ENCODE assay signal across 16 cellular contexts in the genomic region with DNA sequence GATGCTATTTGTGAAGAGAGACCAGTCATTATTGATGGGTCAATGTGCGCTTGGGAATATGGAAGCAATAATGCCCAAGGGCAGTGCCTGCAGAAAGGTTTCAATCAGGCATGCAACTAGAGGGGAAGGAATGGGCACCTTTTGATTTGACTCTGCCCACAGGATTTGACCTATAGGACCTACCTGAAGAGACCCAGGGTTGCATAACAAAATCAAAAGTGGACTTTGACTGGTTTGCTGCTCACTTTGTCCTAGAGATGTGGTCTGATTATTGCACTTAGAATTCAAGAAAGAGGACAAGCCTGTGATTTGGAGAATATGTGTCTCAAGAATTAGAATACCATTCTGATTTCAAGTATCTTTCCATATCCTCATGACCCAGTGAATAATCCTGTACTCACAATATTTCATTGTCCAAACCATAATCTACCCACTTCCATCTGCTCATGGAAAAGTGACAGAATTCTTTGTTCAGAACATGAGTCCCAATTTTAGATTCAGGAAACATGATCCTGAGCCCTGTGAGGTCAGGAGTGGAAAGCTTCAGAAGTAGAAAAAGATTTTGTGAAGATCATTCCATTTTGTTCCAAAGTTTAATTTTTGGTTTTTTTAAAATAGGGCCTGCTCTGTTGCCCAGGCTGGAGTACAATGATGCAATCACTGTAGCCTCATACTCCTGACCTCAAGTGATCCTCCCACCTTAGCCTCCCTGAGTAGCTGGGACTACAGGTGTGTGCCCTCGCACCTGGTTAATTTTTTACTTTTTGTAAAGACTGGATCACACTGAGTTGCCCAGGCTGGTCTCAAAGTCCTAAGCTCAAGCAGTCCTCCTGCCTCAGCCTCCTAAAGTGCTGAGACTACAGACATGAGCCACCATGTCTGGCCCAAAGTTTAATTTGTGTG.
"Had no signal": no experiment of that assay in that cellular context is flagged by ENCODE, and none has a peak within 500 bp of the region (broad histone marks: within the 10 kb centered on the region; RNA-seq: fewer than 3 reads in every experiment).

No MANE protein-coding gene starts in this region.

- H3K9me3 Mint-ChIP-seq: activated naive CD8-positive, alpha-beta T cell treated with anti-CD3 and anti-CD28 coated beads, Interleukin-2, amount 10 ng/mL, durations not matched to agents 7 days and 5 days; dendritic cell treated with granulocyte-macrophage colony-stimulating factor and Interleukin-4, amounts not matched to agents 40 ng/mL and 50 ng/mL, for 4 days; immature natural killer cell; nephron progenitor cell; stimulated activated naive CD8-positive, alpha-beta T cell treated with anti-CD3 and anti-CD28 coated beads, Interleukin-15, Interleukin-2, amounts not matched to agents 100 ng/mL and 50 ng/mL, for 24 hours; type B pancreatic cell had no signal

- H3K27ac ChIP-seq: spleen had no signal

- H3K4me3 ChIP-seq: spleen had no signal

- H3K4me1 Mint-ChIP-seq: activated naive CD8-positive, alpha-beta T cell treated with anti-CD3 and anti-CD28 coated beads, Interleukin-2, amount 10 ng/mL, durations not matched to agents 7 days and 5 days; immature natural killer cell had no signal

- H3K27ac Mint-ChIP-seq: activated naive CD8-positive, alpha-beta T cell treated with anti-CD3 and anti-CD28 coated beads, Interleukin-2, amount 10 ng/mL, durations not matched to agents 7 days and 5 days; dendritic cell treated with granulocyte-macrophage colony-stimulating factor and Interleukin-4, amounts not matched to agents 40 ng/mL and 50 ng/mL, for 4 days; immature natural killer cell; nephron progenitor cell; progenitor cell of endocrine pancreas; stimulated activated naive CD8-positive, alpha-beta T cell treated with anti-CD3 and anti-CD28 coated beads, Interleukin-15, Interleukin-2, amounts not matched to agents 100 ng/mL and 50 ng/mL, for 24 hours; type B pancreatic cell had no signal

- H3K27me3 Mint-ChIP-seq: type B pancreatic cell had no signal

- ATAC-seq: activated CD4-positive, CD25-positive, alpha-beta regulatory T cell treated with anti-CD3 and anti-CD28 coated beads, Interleukin-2, amount 50 U/mL, for 24 hours had no signal

- DNase-seq: activated CD4-positive, alpha-beta T cell treated with anti-CD3 and anti-CD28 coated beads, Interleukin-2, amount 50 U/mL, for 1 hour; activated naive CD4-positive, alpha-beta T cell; activated naive CD8-positive, alpha-beta T cell treated with anti-CD3 and anti-CD28 coated beads, Interleukin-2, amount 10 ng/mL, durations not matched to agents 7 days and 5 days; activated T-cell treated with anti-CD3 and anti-CD28 coated beads for 4 hours; cerebellar nuclear complex; immature natural killer cell; mesenchymal stem cell; nephron progenitor cell; right cardiac atrium; spleen; T-helper 9 cell had no signal

- H3K9me3 ChIP-seq: spleen had no signal

- H3K36me3 ChIP-seq: spleen had no signal

- H3K36me3 Mint-ChIP-seq: activated naive CD8-positive, alpha-beta T cell treated with anti-CD3 and anti-CD28 coated beads, Interleukin-2, amount 10 ng/mL, durations not matched to agents 7 days and 5 days; immature natural killer cell had no signal

- H3K4me1 ChIP-seq: spleen had no signal

- H3K27me3 ChIP-seq: spleen had no signal

- H3K4me3 Mint-ChIP-seq: activated naive CD8-positive, alpha-beta T cell treated with anti-CD3 and anti-CD28 coated beads, Interleukin-2, amount 10 ng/mL, durations not matched to agents 7 days and 5 days; dendritic cell treated with granulocyte-macrophage colony-stimulating factor and Interleukin-4, amounts not matched to agents 40 ng/mL and 50 ng/mL, for 4 days; immature natural killer cell; nephron progenitor cell; stimulated activated naive CD8-positive, alpha-beta T cell treated with anti-CD3 and anti-CD28 coated beads, Interleukin-15, Interleukin-2, amounts not matched to agents 100 ng/mL and 50 ng/mL, for 24 hours; type B pancreatic cell had no signal
